1 cellular context compared by ENCODE assay signal in the genomic region with DNA sequence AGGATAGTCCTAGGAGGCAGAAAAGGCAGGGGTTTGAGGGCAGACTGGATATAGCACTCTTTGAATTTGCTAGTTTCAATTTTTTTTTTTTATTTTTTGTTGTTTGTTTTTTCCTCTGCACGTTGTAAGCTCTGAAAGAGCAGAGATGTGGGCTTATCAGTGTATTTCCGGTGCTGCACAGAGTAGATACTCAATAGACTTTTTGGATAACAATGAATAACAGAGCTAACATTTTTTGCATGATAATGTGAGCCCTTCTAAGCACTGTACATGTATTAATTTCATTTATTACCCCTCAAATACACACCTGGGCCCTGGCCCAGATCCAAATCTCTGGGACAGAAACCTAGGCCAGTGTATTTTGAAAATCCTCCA.
TF ChIP-seq lines count a peak whose summit lies in the region.

No MANE protein-coding gene starts in this region.

TF ChIP-seq in GM12878, 131 proteins besides CTCF, POLR2A, EP300 and RAD21 (continued from another document):
- TF ChIP-seq PRDM15 (CRISPR knock-in tag; IDR thresholded peaks at IDR 0.05) (no peak), RFX5 (IDR thresholded peaks at IDR 0.05; ENCODE audit: low read depth, low read length) (no peak), HDAC2 (IDR thresholded peaks at IDR 0.05) (no peak), LARP7 (IDR thresholded peaks at IDR 0.05) (no peak), ZNF274 (IDR thresholded peaks at IDR 0.05; ENCODE audit: insufficient read depth, insufficient read length) (no peak), KAT2A (conservative IDR thresholded peaks at IDR 0.05; ENCODE audit: control insufficient read depth, low read depth, low read length) (no peak), BRCA1 (IDR thresholded peaks at IDR 0.05; ENCODE audit: low read depth, low read length) (no peak), ZNF24 (IDR thresholded peaks at IDR 0.05) (no peak), SP1 (IDR thresholded peaks at IDR 0.05; ENCODE audit: low read depth, low read length) (no peak)
